ENCODE assay signal across 10 cellular contexts in the genomic region with DNA sequence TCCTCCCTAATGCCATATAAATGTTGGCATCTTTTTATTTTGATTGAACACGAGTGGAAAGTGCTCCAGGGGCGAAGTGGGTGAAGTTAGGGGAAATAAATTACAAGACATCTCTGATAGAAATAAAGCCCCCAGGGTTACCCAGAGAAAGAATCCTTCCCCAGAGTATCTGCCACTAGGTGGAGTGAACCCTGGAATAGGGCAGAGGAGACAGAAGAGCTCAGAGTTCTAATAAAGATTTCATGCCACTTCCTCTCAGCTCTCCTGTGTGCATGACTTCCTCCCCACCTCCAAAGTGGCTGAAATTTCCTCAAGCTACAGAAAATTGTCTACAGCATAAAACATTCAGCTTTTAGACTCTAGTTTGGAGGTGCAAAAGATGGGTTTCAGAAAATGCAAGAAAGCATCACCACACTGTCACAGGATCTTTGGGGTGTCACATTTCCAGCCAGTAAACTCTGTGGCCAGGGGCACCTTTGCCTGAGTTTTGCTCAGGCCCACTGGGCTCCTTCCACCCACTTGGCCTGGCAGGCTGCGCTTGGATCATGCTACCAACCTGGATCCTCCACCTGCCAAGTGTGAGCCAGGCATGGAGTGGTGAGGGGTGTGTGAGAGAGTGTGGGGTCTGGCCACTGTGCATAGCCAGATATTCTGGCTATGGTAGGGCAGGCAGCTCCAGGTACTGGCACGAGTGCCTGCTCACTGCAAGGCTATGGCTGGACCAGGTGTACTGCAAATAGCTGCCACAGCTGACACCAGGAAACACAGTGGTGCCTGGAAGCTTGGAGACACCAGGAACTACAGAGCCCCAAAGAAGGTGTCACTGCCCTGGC.
DNase-seq lines count a peak whose midpoint lies in the region; ATAC-seq, FAIRE-seq and TF ChIP-seq lines count a peak whose summit lies in the region.
"Had no signal": no experiment of that assay in that cellular context is flagged by ENCODE, and none has a peak within 500 bp of the region (broad histone marks: within the 10 kb centered on the region; RNA-seq: fewer than 3 reads in every experiment).

No MANE protein-coding gene starts in this region.

- TF ChIP-seq RAD21 in HCT116 (IDR thresholded peaks at IDR 0.05; ENCODE audit: low read depth) = no peak

- POLR2A ChIA-PET in HCT116 (lab: Charles Lee) = no interaction called here

- intact Hi-C loops in HCT116 (cut with micrococcal nuclease) (no loop called here), left lung (cut with DNase I) (no loop called here)

- no peak for TF ChIP-seq POLR2A in HCT116 (IDR thresholded peaks at IDR 0.05; ENCODE audit: borderline replicate concordance, extremely low read depth, insufficient read depth, insufficient read length)

- CTCF ChIA-PET in HCT116 (lab: Charles Lee) = no interaction called here

- H3K27ac ChIP-seq in HCT116 (ENCODE audit: low read depth, low read length) (no peak overlapping the region), left lung (no peak overlapping the region)
- H3K27ac ChIP-seq: parathyroid adenoma had no signal

- peaks cover 3 to 8% of the 10 kb centered on the region in 2 experiments; a peak in 2 of 4 replicates for H3K9me3 ChIP-seq in HCT116 (ENCODE audit: control insufficient read depth in 1 of 2, insufficient read depth in 1 of 2, low read depth in 1 of 2, low read length in 2 of 2)
- no peaks in the 10 kb centered on the region for H3K9me3 ChIP-seq in adipocyte (ENCODE audit: control insufficient read depth, low read length)
- peaks cover 0 to 4% of the 10 kb centered on the region in 2 donors for H3K9me3 ChIP-seq in left lung

- no peak for FAIRE-seq in RCC 7860 (lab: Jason Lieb, UNC)

- no peaks in the 10 kb centered on the region for H3K27me3 ChIP-seq in HCT116 (ENCODE audit: insufficient read depth, low read length)
- H3K27me3 ChIP-seq in adipocyte (replicated peaks; ENCODE audit: control insufficient read depth, insufficient read depth, low read length) = no peaks in the 10 kb centered on the region
- H3K27me3 ChIP-seq in left lung = no peaks in the 10 kb centered on the region

- H3K9me2 ChIP-seq in HCT116 (ENCODE audit: insufficient read depth) = no peaks in the 10 kb centered on the region

- no peak overlapping the region for H3K4me2 ChIP-seq in HCT116 (ENCODE audit: low read length)

- no peak overlapping the region for H3K4me3 ChIP-seq in AG09309 (ENCODE audit: control insufficient read depth, low read depth, low read length)
- no peak overlapping the region for H3K4me3 ChIP-seq in HCT116 (replicated peaks in 1 of 2; ENCODE audit: low read depth in 1 of 2, low read length in 2 of 2)
- H3K4me3 ChIP-seq in adipocyte (ENCODE audit: low read length) = no peak overlapping the region
- no peak overlapping the region for H3K4me3 ChIP-seq in left lung

- no peaks in the 10 kb centered on the region for H3K79me2 ChIP-seq in HCT116 (ENCODE audit: insufficient read depth, low read length)
- H3K79me2 ChIP-seq: parathyroid adenoma had no signal

- BruUV-seq in HCT116 (replicated peaks; lab: Mats Ljungman, UMichigan) = no TSS peak

- H3K36me3 ChIP-seq in HCT116 (ENCODE audit: control insufficient read depth in 1 of 2, insufficient read depth in 2 of 2, low read length in 2 of 2) (no peaks in the 10 kb centered on the region), adipocyte (ENCODE audit: control insufficient read depth, insufficient read depth, low read length, severe bottlenecking) (no peaks in the 10 kb centered on the region), left lung (no peaks in the 10 kb centered on the region)

- no peaks in the 10 kb centered on the region for H4K20me1 ChIP-seq in HCT116 (ENCODE audit: insufficient read depth)

- RAD21 ChIA-PET in HCT116 (lab: Charles Lee; ENCODE audit: low non-redundant PET in 1 of 2, low total read pairs in 2 of 2, uncharacterized antibody in 2 of 2, unreplicated experiment in 2 of 2) = no interaction called here

- H3K9ac ChIP-seq in HCT116 (ENCODE audit: low read length) (no peak overlapping the region), adipocyte (ENCODE audit: low read length) (no peak overlapping the region)
- H3K9ac ChIP-seq: parathyroid adenoma had no signal

- ATAC-seq in HCT116 (no peak), left lung (peak; percentile 26), GM18517 (IDR thresholded peaks at IDR 0.05; ENCODE audit: unreplicated experiment) (no peak), HG02678 (IDR thresholded peaks at IDR 0.05; ENCODE audit: unreplicated experiment) (no peak), GM21367 (IDR thresholded peaks at IDR 0.05; ENCODE audit: unreplicated experiment) (no peak)

- no peak for DNase-seq in AG09309 (ENCODE audit: low read depth)
- no peak for DNase-seq in HCT116 (ENCODE audit: low read depth, low spot score)
- peak; percentile 3 for DNase-seq in adipocyte (ENCODE audit: low read depth)
- DNase-seq in left lung = no peak
- no peak for DNase-seq in RCC 7860 (ENCODE audit: low spot score)
- DNase-seq: anterior cingulate cortex had no signal

- H3K4me1 ChIP-seq in HCT116 (ENCODE audit: control insufficient read depth in 1 of 2, insufficient read depth in 2 of 2, low read length in 2 of 2) (no peaks in the 10 kb centered on the region), adipocyte (ENCODE audit: control insufficient read depth, insufficient read depth, low read length) (no peaks in the 10 kb centered on the region), left lung (no peaks in the 10 kb centered on the region)
- H3K4me1 ChIP-seq: parathyroid adenoma had no signal

- peak; percentile 16 for TF ChIP-seq CTCF in AG09309 (IDR thresholded peaks at IDR 0.05; ENCODE audit: control insufficient read depth, insufficient read depth, low read depth, low read length, missing control alignments)
- TF ChIP-seq CTCF in HCT116 (IDR thresholded peaks at IDR 0.05 in 2 of 3, conservative IDR thresholded peaks at IDR 0.05 in 1 of 3; ENCODE audit: borderline replicate concordance in 1 of 3, insufficient read depth in 1 of 3, low read depth in 2 of 3, low read length in 2 of 3) = peak in 2 of 3 experiments; percentile 15 to 28; a peak in 1 of 6 replicates
- no peak for TF ChIP-seq CTCF in left lung (IDR thresholded peaks at IDR 0.05)

- no peak overlapping the region for H2AFZ ChIP-seq in HCT116 (ENCODE audit: low read depth, low read length, poor library complexity, severe bottlenecking)
- H2AFZ ChIP-seq: parathyroid adenoma had no signal

TF ChIP-seq in HCT116, 20 proteins besides CTCF, POLR2A, EP300 and RAD21:
- TF ChIP-seq CEBPB (IDR thresholded peaks at IDR 0.05; ENCODE audit: low read depth) = no peak
- TF ChIP-seq ZFX (IDR thresholded peaks at IDR 0.05) = no peak
- TF ChIP-seq FOSL1 (IDR thresholded peaks at IDR 0.05; ENCODE audit: low read depth) = no peak
- no peak for TF ChIP-seq SRF (IDR thresholded peaks at IDR 0.05; ENCODE audit: low read depth)
- no peak for TF ChIP-seq YY1 (IDR thresholded peaks at IDR 0.05; ENCODE audit: extremely low read depth, insufficient replicate concordance, low read depth, low read length)
- TF ChIP-seq EZH2 (IDR thresholded peaks at IDR 0.05) = no peak
- TF ChIP-seq TCF7L2 (IDR thresholded peaks at IDR 0.05; ENCODE audit: borderline replicate concordance, extremely low read depth, insufficient read depth, insufficient read length) = no peak
- no peak for TF ChIP-seq SIN3A (IDR thresholded peaks at IDR 0.05; ENCODE audit: low read depth)
- TF ChIP-seq EZH2phosphoT487 (IDR thresholded peaks at IDR 0.05; ENCODE audit: borderline replicate concordance) = no peak
- TF ChIP-seq, protein P1, sequence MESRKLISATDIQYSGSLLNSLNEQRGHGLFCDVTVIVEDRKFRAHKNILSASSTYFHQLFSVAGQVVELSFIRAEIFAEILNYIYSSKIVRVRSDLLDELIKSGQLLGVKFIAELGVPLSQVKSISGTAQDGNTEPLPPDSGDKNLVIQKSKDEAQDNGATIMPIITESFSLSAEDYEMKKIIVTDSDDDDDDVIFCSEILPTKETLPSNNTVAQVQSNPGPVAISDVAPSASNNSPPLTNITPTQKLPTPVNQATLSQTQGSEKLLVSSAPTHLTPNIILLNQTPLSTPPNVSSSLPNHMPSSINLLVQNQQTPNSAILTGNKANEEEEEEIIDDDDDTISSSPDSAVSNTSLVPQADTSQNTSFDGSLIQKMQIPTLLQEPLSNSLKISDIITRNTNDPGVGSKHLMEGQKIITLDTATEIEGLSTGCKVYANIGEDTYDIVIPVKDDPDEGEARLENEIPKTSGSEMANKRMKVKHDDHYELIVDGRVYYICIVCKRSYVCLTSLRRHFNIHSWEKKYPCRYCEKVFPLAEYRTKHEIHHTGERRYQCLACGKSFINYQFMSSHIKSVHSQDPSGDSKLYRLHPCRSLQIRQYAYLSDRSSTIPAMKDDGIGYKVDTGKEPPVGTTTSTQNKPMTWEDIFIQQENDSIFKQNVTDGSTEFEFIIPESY (IDR thresholded peaks at IDR 0.05; ENCODE audit: extremely low read depth, insufficient replicate concordance, low read length) = no peak
- no peak for TF ChIP-seq JUND (IDR thresholded peaks at IDR 0.05)
- TF ChIP-seq, protein P2, sequence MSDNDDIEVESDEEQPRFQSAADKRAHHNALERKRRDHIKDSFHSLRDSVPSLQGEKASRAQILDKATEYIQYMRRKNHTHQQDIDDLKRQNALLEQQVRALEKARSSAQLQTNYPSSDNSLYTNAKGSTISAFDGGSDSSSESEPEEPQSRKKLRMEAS (IDR thresholded peaks at IDR 0.05) = no peak
TF ChIP-seq in HCT116: peak in this region for 0.

Comparison
In these comparisons a context has a peak if more than half of its experiments do, and no peak if none do; other contexts are left out.
1. CTCF ChIP-seq: peak in AG09309 (single experiment) and HCT116 (2 of 3); none in left lung (0 of 2).